ENCODE assay signal across 8 cellular contexts in genomic region chr2:41576423-41576822, GRCh38.
"Had no signal": no experiment of that assay in that cellular context is flagged by ENCODE, and none has a peak within 500 bp of the region (broad histone marks: within the 10 kb centered on the region; RNA-seq: fewer than 3 reads in every experiment).

No MANE protein-coding gene starts in this region.

- H3K36me3 Mint-ChIP-seq: IgD-negative memory B cell had no signal

- H3K4me3 Mint-ChIP-seq: IgD-negative memory B cell had no signal

- H3K4me1 Mint-ChIP-seq: IgD-negative memory B cell had no signal

- DNase-seq: IMR-90, KBM-7, KG1 had no signal

- H3K27ac ChIP-seq: HL-60 had no signal

- ATAC-seq: HepG2, K562 had no signal

- H3K27me3 Mint-ChIP-seq: IgD-negative memory B cell had no signal

- FAIRE-seq: HepG2, HTR-8/SVneo, K562 had no signal

- H3K4me3 ChIP-seq: K562 had no signal

- H3K27ac Mint-ChIP-seq: IgD-negative memory B cell had no signal
